17 cellular contexts compared by ENCODE assay signal in the genomic region with DNA sequence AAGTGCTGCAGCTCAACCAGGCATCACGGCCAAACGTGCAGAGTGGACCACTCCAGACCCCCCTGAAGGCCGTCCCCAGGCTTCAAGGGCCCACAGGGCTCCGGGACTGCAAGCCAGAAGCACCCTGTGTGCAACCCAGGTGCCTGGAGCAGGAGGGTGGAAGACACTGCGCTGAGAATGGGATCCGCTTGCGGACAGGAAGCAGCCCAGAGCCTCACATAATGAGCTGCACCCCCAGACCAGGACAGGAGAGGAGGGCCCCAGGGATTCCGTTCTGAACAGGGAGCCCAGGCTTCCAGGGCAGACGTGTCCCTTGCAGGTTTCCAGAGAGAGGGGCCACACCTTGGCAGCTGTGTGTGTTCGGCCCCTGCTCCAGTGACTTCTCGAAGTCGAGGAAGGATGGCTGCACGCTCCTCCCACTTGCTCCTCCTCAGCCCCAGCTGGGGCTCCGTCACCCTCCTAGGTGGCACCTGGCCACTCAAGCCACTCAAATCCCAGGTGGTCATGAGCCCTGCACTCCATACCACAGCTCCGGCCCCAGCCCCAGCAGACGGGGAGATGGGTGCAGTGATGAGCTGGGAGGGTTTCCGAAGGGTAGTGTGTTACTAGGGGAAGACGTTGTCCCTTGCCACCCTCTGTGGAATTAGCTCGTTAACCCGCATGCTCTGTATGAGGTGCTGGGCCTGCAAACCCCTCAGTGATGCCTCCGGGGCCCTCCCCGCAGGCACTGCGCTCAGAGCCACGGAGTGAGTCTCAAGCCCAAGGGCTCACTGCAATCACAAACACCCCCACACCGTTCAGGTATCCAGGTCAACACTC.
DNase-seq lines count a peak whose midpoint lies in the region; ATAC-seq and TF ChIP-seq lines count a peak whose summit lies in the region.
"Had no signal": no experiment of that assay in that cellular context is flagged by ENCODE, and none has a peak within 500 bp of the region (broad histone marks: within the 10 kb centered on the region; RNA-seq: fewer than 3 reads in every experiment).

No MANE protein-coding gene starts in this region.

- intact Hi-C loops in activated naive CD4-positive, alpha-beta T cell treated with anti-CD3 and anti-CD28 coated beads for 36 hours (cut with micrococcal nuclease): no loop called here
- intact Hi-C loops in lower lobe of right lung (cut with DNase I): no loop called here

- peak; percentile 3 for DNase-seq in activated naive CD4-positive, alpha-beta T cell treated with anti-CD3 and anti-CD28 coated beads for 36 hours
- DNase-seq in activated naive CD4-positive, alpha-beta T cell treated with anti-CD3 and anti-CD28 coated beads, Interleukin-2, amount 10 ng/mL, durations not matched to agents 7 days and 5 days: no peak
- DNase-seq in chondrocyte (ENCODE audit: low spot score) (peak; percentile 79), lower lobe of right lung (peak; percentile 32), type B pancreatic cell (ENCODE audit: extremely low spot score, unreplicated experiment) (peak; percentile 69), midbrain (lab: John Stamatoyannopoulos, UW) (no peak)
- DNase-seq: EL; NCI-H146; NCI-H226; NK-92 treated with Interleukin-12 subunit alpha and Interleukin-12 subunit beta, amount 100 ng/mL, for 24 hours had no signal

- H3K9me3 ChIP-seq in lower lobe of right lung: no peaks in the 10 kb centered on the region

- no peak overlapping the region for H3K27ac Mint-ChIP-seq in activated naive CD4-positive, alpha-beta T cell treated with anti-CD3 and anti-CD28 coated beads for 36 hours
- H3K27ac Mint-ChIP-seq in activated naive CD4-positive, alpha-beta T cell treated with anti-CD3 and anti-CD28 coated beads, Interleukin-2, amount 10 ng/mL, durations not matched to agents 7 days and 5 days: no peak overlapping the region
- H3K27ac Mint-ChIP-seq in chondrocyte (ENCODE audit: unreplicated experiment) (no peak overlapping the region), type B pancreatic cell (no peak overlapping the region)
- H3K27ac Mint-ChIP-seq: stimulated activated naive CD8-positive, alpha-beta T cell treated with anti-CD3 and anti-CD28 coated beads, Interleukin-15, Interleukin-2, amounts not matched to agents 100 ng/mL and 50 ng/mL, for 24 hours had no signal

- H3K27ac ChIP-seq in lower lobe of right lung: no peak overlapping the region
- H3K27ac ChIP-seq: RWPE1, VCaP had no signal

- no peaks in the 10 kb centered on the region for H3K36me3 ChIP-seq in lower lobe of right lung

- CTCF ChIA-PET in activated naive CD4-positive, alpha-beta T cell treated with anti-CD3 and anti-CD28 coated beads for 36 hours (lab: Charles Lee): interaction anchor here (0.7 to 4.1 kb wide), 2 partner anchors 11 to 23 kb away, joined by 3 to 21 read pairs; no protein-coding TSS in a partner anchor
- CTCF ChIA-PET in activated naive CD4-positive, alpha-beta T cell treated with anti-CD3 and anti-CD28 coated beads, Interleukin-2, amount 10 ng/mL, durations not matched to agents 7 days and 5 days (lab: Charles Lee): interaction anchor here (0.7 to 3.6 kb wide), 4 partner anchors 12 to 646 kb away, joined by 3 to 21 read pairs (median 4); no protein-coding TSS in a partner anchor

- no peaks in the 10 kb centered on the region for H3K36me3 Mint-ChIP-seq in activated naive CD4-positive, alpha-beta T cell treated with anti-CD3 and anti-CD28 coated beads for 36 hours (ENCODE audit: low read depth)
- no peaks in the 10 kb centered on the region for H3K36me3 Mint-ChIP-seq in activated naive CD4-positive, alpha-beta T cell treated with anti-CD3 and anti-CD28 coated beads, Interleukin-2, amount 10 ng/mL, durations not matched to agents 7 days and 5 days
- H3K36me3 Mint-ChIP-seq in chondrocyte (ENCODE audit: low read depth): peaks cover 2% of the 10 kb centered on the region
- H3K36me3 Mint-ChIP-seq in type B pancreatic cell: peaks cover 3% of the 10 kb centered on the region

- H3K4me1 ChIP-seq in lower lobe of right lung: no peaks in the 10 kb centered on the region

- H3K27me3 ChIP-seq in lower lobe of right lung (ENCODE audit: low read depth): no peaks in the 10 kb centered on the region

- TF ChIP-seq CTCF in chondrocyte (IDR thresholded peaks at IDR 0.05) (no peak), lower lobe of right lung (IDR thresholded peaks at IDR 0.05) (no peak), type B pancreatic cell (conservative IDR thresholded peaks at IDR 0.05) (no peak)

- no peaks in the 10 kb centered on the region for H3K9me3 Mint-ChIP-seq in activated naive CD4-positive, alpha-beta T cell treated with anti-CD3 and anti-CD28 coated beads for 36 hours
- H3K9me3 Mint-ChIP-seq in activated naive CD4-positive, alpha-beta T cell treated with anti-CD3 and anti-CD28 coated beads, Interleukin-2, amount 10 ng/mL, durations not matched to agents 7 days and 5 days: no peaks in the 10 kb centered on the region
- no peaks in the 10 kb centered on the region for H3K9me3 Mint-ChIP-seq in chondrocyte (ENCODE audit: low read depth)
- H3K9me3 Mint-ChIP-seq in type B pancreatic cell: no peaks in the 10 kb centered on the region
- H3K9me3 Mint-ChIP-seq: nephron; stimulated activated naive CD8-positive, alpha-beta T cell treated with anti-CD3 and anti-CD28 coated beads, Interleukin-15, Interleukin-2, amounts not matched to agents 100 ng/mL and 50 ng/mL, for 24 hours had no signal

- H3K4me1 Mint-ChIP-seq in activated naive CD4-positive, alpha-beta T cell treated with anti-CD3 and anti-CD28 coated beads for 36 hours (ENCODE audit: low read depth): peaks cover 9% of the 10 kb centered on the region
- peaks cover 17% of the 10 kb centered on the region for H3K4me1 Mint-ChIP-seq in activated naive CD4-positive, alpha-beta T cell treated with anti-CD3 and anti-CD28 coated beads, Interleukin-2, amount 10 ng/mL, durations not matched to agents 7 days and 5 days
- H3K4me1 Mint-ChIP-seq in chondrocyte (ENCODE audit: low read depth) (no peaks in the 10 kb centered on the region), type B pancreatic cell (ENCODE audit: unreplicated experiment) (peaks cover 3% of the 10 kb centered on the region)

- ATAC-seq in lower lobe of right lung (no peak), GM19023 (IDR thresholded peaks at IDR 0.05; ENCODE audit: unreplicated experiment) (no peak), HG03565 (IDR thresholded peaks at IDR 0.05; ENCODE audit: unreplicated experiment) (no peak)
- ATAC-seq: esophagus mucosa had no signal

- H3K27me3 Mint-ChIP-seq in activated naive CD4-positive, alpha-beta T cell treated with anti-CD3 and anti-CD28 coated beads for 36 hours (ENCODE audit: low read depth): no peaks in the 10 kb centered on the region
- H3K27me3 Mint-ChIP-seq in activated naive CD4-positive, alpha-beta T cell treated with anti-CD3 and anti-CD28 coated beads, Interleukin-2, amount 10 ng/mL, durations not matched to agents 7 days and 5 days: no peaks in the 10 kb centered on the region
- H3K27me3 Mint-ChIP-seq in chondrocyte (ENCODE audit: low read depth) (no peaks in the 10 kb centered on the region), type B pancreatic cell (no peaks in the 10 kb centered on the region)
- H3K27me3 Mint-ChIP-seq: stimulated activated naive CD8-positive, alpha-beta T cell treated with anti-CD3 and anti-CD28 coated beads, Interleukin-15, Interleukin-2, amounts not matched to agents 100 ng/mL and 50 ng/mL, for 24 hours had no signal

- H3K4me3 ChIP-seq in lower lobe of right lung: no peak overlapping the region

- no peak overlapping the region for H3K4me3 Mint-ChIP-seq in activated naive CD4-positive, alpha-beta T cell treated with anti-CD3 and anti-CD28 coated beads for 36 hours
- no peak overlapping the region for H3K4me3 Mint-ChIP-seq in activated naive CD4-positive, alpha-beta T cell treated with anti-CD3 and anti-CD28 coated beads, Interleukin-2, amount 10 ng/mL, durations not matched to agents 7 days and 5 days
- H3K4me3 Mint-ChIP-seq in chondrocyte (ENCODE audit: unreplicated experiment) (no peak overlapping the region), type B pancreatic cell (no peak overlapping the region)
- H3K4me3 Mint-ChIP-seq: nephron; stimulated activated naive CD8-positive, alpha-beta T cell treated with anti-CD3 and anti-CD28 coated beads, Interleukin-15, Interleukin-2, amounts not matched to agents 100 ng/mL and 50 ng/mL, for 24 hours had no signal

Comparison
In these comparisons a context has a peak if more than half of its experiments do, and no peak if none do; other contexts are left out.
1. DNase-seq: peak in activated naive CD4-positive, alpha-beta T cell treated with anti-CD3 and anti-CD28 coated beads for 36 hours (single experiment), chondrocyte (single experiment), lower lobe of right lung (single experiment) and type B pancreatic cell (single experiment); none in activated naive CD4-positive, alpha-beta T cell treated with anti-CD3 and anti-CD28 coated beads, Interleukin-2, amount 10 ng/mL, durations not matched to agents 7 days and 5 days (single experiment) and midbrain (single experiment).